ENCODE assay signal across 22 cellular contexts in genomic region chr7:87187120-87187519, GRCh38.
"Had no signal": no experiment of that assay in that cellular context is flagged by ENCODE, and none has a peak within 500 bp of the region (broad histone marks: within the 10 kb centered on the region; RNA-seq: fewer than 3 reads in every experiment).

No MANE protein-coding gene starts in this region.

- H3K9me3 ChIP-seq: SK-N-SH had no signal

- ATAC-seq: HepG2 had no signal

- DNase-seq: IMR-90, Kasumi-1, MM.1S, NCI-H1092 treated with DMSO at 0.1 percent for 48 hours, NCI-H1436, NCI-H187, NCI-H2029, NCI-H2081 treated with DMSO at 0.1 percent for 48 hours, NCI-H2171, NCI-H226, NCI-H446, NCI-H510A, NCI-H524 treated with DMSO at 0.1 percent for 48 hours, NCI-H69, NCI-H774, RPMI8226, SHP77, SK-N-SH, SW 1271 had no signal

- H3K4me2 ChIP-seq: KMS-11, SK-N-SH had no signal

- H3K9ac ChIP-seq: KMS-11, SK-N-SH had no signal

- H3K27ac ChIP-seq: KMS-11 had no signal

- FAIRE-seq: HepG2, RCC 7860 had no signal
